In genomic region chr15:69893863-69894262, GRCh38 we compare ENCODE assay signal across 9 cellular contexts.
DNase-seq lines count a peak whose midpoint lies in the region; TF ChIP-seq lines count a peak whose summit lies in the region.
"Had no signal": no experiment of that assay in that cellular context is flagged by ENCODE, and none has a peak within 500 bp of the region (broad histone marks: within the 10 kb centered on the region; RNA-seq: fewer than 3 reads in every experiment).

No MANE protein-coding gene starts in this region.

- H2BK12ac ChIP-seq in trophoblast cell (ENCODE audit: low read length): no peak overlapping the region

- peaks cover 1% of the 10 kb centered on the region for H3K27me3 ChIP-seq in trophoblast cell (ENCODE audit: insufficient read depth, low read length)
- no peaks in the 10 kb centered on the region for H3K27me3 ChIP-seq in CD4-positive, alpha-beta memory T cell (ENCODE audit: insufficient read depth, low read length)
- no peaks in the 10 kb centered on the region for H3K27me3 ChIP-seq in vagina

- no peak overlapping the region for H3K14ac ChIP-seq in trophoblast cell (ENCODE audit: low read length)

- H3K27ac ChIP-seq in OCI-LY7 (ENCODE audit: low read depth, low read length, poor library complexity, severe bottlenecking) (no peak overlapping the region), trophoblast cell (ENCODE audit: low read depth, low read length) (no peak overlapping the region), vagina (no peak overlapping the region)
- no peak overlapping the region for H3K27ac ChIP-seq in CD4-positive, alpha-beta memory T cell (ENCODE audit: low read depth, low read length)
- H3K27ac ChIP-seq: VCaP had no signal

- H3K4me3 ChIP-seq in OCI-LY7 (ENCODE audit: low read depth, low read length, poor library complexity, severe bottlenecking) (no peak overlapping the region), trophoblast cell (ENCODE audit: low read depth, low read length) (no peak overlapping the region), vagina (no peak overlapping the region)
- H3K4me3 ChIP-seq in CD4-positive, alpha-beta memory T cell (ENCODE audit: low read length in 2 of 2): no peak overlapping the region

- WGBS in trophoblast cell (ENCODE audit: extremely low coverage, insufficient coverage, insufficient read length): no CpG with 5 or more reads among the region's 2 CpGs

- peaks cover 30% of the 10 kb centered on the region for H3K27me3 Mint-ChIP-seq in activated CD4-positive, alpha-beta memory T cell treated with anti-CD3 and anti-CD28 coated beads, Interleukin-2, amount 10 ng/mL, durations not matched to agents 7 days and 5 days
- peaks cover 8 to 28% of the 10 kb centered on the region in 2 donors for H3K27me3 Mint-ChIP-seq in CD4-positive, alpha-beta memory T cell

- H3K4ac ChIP-seq in trophoblast cell (ENCODE audit: low read depth, low read length): no peak overlapping the region

- CTCF ChIA-PET in OCI-LY7 (lab: Charles Lee; ENCODE audit: unreplicated experiment): interaction anchor here (0.6 kb wide), 2 partner anchors 88 to 246 kb away, joined by 3 to 7 read pairs; no protein-coding TSS in a partner anchor
- CTCF ChIA-PET in activated CD4-positive, alpha-beta memory T cell treated with anti-CD3 and anti-CD28 coated beads, Interleukin-2, amount 10 ng/mL, durations not matched to agents 7 days and 5 days (lab: Charles Lee): no interaction called here
- CTCF ChIA-PET in CD4-positive, alpha-beta memory T cell (lab: Charles Lee; ENCODE audit: partially characterized antibody): no interaction called here

- H3K9me3 ChIP-seq in OCI-LY7 (ENCODE audit: low read length) (peaks cover 7% of the 10 kb centered on the region; the same call in 1 of the 2 replicates), trophoblast cell (ENCODE audit: insufficient read depth, low read depth, low read length) (peaks cover 2% of the 10 kb centered on the region), vagina (no peaks in the 10 kb centered on the region)
- H3K9me3 ChIP-seq in CD4-positive, alpha-beta memory T cell (ENCODE audit: control insufficient read depth in 1 of 2, low read length in 2 of 2): no peaks in the 10 kb centered on the region

- peaks cover 3% of the 10 kb centered on the region for H3K4me1 Mint-ChIP-seq in activated CD4-positive, alpha-beta memory T cell treated with anti-CD3 and anti-CD28 coated beads, Interleukin-2, amount 10 ng/mL, durations not matched to agents 7 days and 5 days
- H3K4me1 Mint-ChIP-seq in CD4-positive, alpha-beta memory T cell: no peaks in the 10 kb centered on the region

- H2BK5ac ChIP-seq in trophoblast cell (ENCODE audit: low read depth, low read length, poor library complexity): no peak overlapping the region

- no peaks in the 10 kb centered on the region for H3K79me2 ChIP-seq in OCI-LY7 (ENCODE audit: insufficient read depth, low read depth, low read length)
- H3K79me2 ChIP-seq in trophoblast cell (ENCODE audit: control insufficient read depth, insufficient read depth, low read length, poor library complexity): no peaks in the 10 kb centered on the region

- H3K9ac ChIP-seq in trophoblast cell (ENCODE audit: low read length): no peak overlapping the region

- no peak for TF ChIP-seq CTCF in OCI-LY7 (conservative IDR thresholded peaks at IDR 0.05; ENCODE audit: low read length)
- no peak for TF ChIP-seq CTCF in vagina (IDR thresholded peaks at IDR 0.05)

- intact Hi-C loops in OCI-LY7 (cut with micrococcal nuclease; ENCODE audit: unreplicated experiment) (no loop called here), vagina (cut with DNase I) (no loop called here)
- intact Hi-C loops in CD4-positive, alpha-beta memory T cell (cut with micrococcal nuclease): no loop called here

- no peak overlapping the region for H3K18ac ChIP-seq in trophoblast cell (ENCODE audit: low read length)

- no peak overlapping the region for H3K23ac ChIP-seq in trophoblast cell (ENCODE audit: low read length)

- H3K4me1 ChIP-seq in OCI-LY7 (ENCODE audit: insufficient read depth, low read length, poor library complexity, severe bottlenecking) (peaks cover 10% of the 10 kb centered on the region), trophoblast cell (ENCODE audit: control insufficient read depth in 1 of 2, insufficient read depth in 2 of 2, low read length in 2 of 2) (peaks cover 8 to 14% of the 10 kb centered on the region in 2 experiments), vagina (no peaks in the 10 kb centered on the region)
- H3K4me1 ChIP-seq in CD4-positive, alpha-beta memory T cell (ENCODE audit: insufficient read depth, low read length): no peaks in the 10 kb centered on the region

- DNase-seq in DMS 273 (lab: John Stamatoyannopoulos, UW; ENCODE audit: unreplicated experiment) (peak; percentile 53), OCI-LY7 (ENCODE audit: low spot score) (no peak), foreskin melanocyte (peak; percentile 51), trophoblast cell (peak; percentile 10 to 45), erythroblast (lab: John Stamatoyannopoulos, UW) (no peak), vagina (ENCODE audit: extremely low spot score in 2 of 2) (no peak)
- DNase-seq in activated CD4-positive, alpha-beta memory T cell treated with anti-CD3 and anti-CD28 coated beads, Interleukin-2, amount 10 ng/mL, durations not matched to agents 7 days and 5 days: no peak
- DNase-seq in CD4-positive, alpha-beta memory T cell: no peak

- H4K20me1 ChIP-seq in OCI-LY7 (ENCODE audit: insufficient read depth, low read length): no peaks in the 10 kb centered on the region

- H3K27ac Mint-ChIP-seq in activated CD4-positive, alpha-beta memory T cell treated with anti-CD3 and anti-CD28 coated beads, Interleukin-2, amount 10 ng/mL, durations not matched to agents 7 days and 5 days: no peak overlapping the region
- H3K27ac Mint-ChIP-seq in CD4-positive, alpha-beta memory T cell: no peak overlapping the region

- no peaks in the 10 kb centered on the region for H3K9me2 ChIP-seq in OCI-LY7 (ENCODE audit: insufficient read depth, low read length)

- H2BK120ac ChIP-seq in trophoblast cell (ENCODE audit: insufficient read depth, low read length, poor library complexity): no peak overlapping the region

- TF ChIP-seq POLR2A in erythroblast (IDR thresholded peaks at IDR 0.05; ENCODE audit: low read length) (no peak), vagina (IDR thresholded peaks at IDR 0.05) (no peak)

- no peak overlapping the region for H3K4me3 Mint-ChIP-seq in activated CD4-positive, alpha-beta memory T cell treated with anti-CD3 and anti-CD28 coated beads, Interleukin-2, amount 10 ng/mL, durations not matched to agents 7 days and 5 days
- H3K4me3 Mint-ChIP-seq in CD4-positive, alpha-beta memory T cell: no peak overlapping the region

- H3K79me1 ChIP-seq in trophoblast cell (ENCODE audit: low read length): no peaks in the 10 kb centered on the region

- POLR2A ChIA-PET in OCI-LY7 (lab: Charles Lee): no interaction called here
- POLR2A ChIA-PET in activated CD4-positive, alpha-beta memory T cell treated with anti-CD3 and anti-CD28 coated beads, Interleukin-2, amount 10 ng/mL, durations not matched to agents 7 days and 5 days (lab: Charles Lee): no interaction called here
- POLR2A ChIA-PET in CD4-positive, alpha-beta memory T cell (lab: Charles Lee; ENCODE audit: partially characterized antibody): no interaction called here

- H2AFZ ChIP-seq in OCI-LY7 (ENCODE audit: low read length) (peak overlapping the region; percentile 49; the same call in 1 of the 2 replicates), trophoblast cell (ENCODE audit: insufficient read depth, low read length, poor library complexity) (no peak overlapping the region)

- H3K36me3 ChIP-seq in OCI-LY7 (ENCODE audit: insufficient read depth, low read length) (no peaks in the 10 kb centered on the region; the same call in 1 of the 2 replicates), trophoblast cell (ENCODE audit: control insufficient read depth in 1 of 2, insufficient read depth in 2 of 2, low read length in 2 of 2) (no peaks in the 10 kb centered on the region), vagina (no peaks in the 10 kb centered on the region)
- H3K36me3 ChIP-seq in CD4-positive, alpha-beta memory T cell (ENCODE audit: insufficient read depth, low read length): no peaks in the 10 kb centered on the region

- H3K4me2 ChIP-seq in OCI-LY7 (ENCODE audit: low read length): no peak overlapping the region
- no peak overlapping the region for H3K4me2 ChIP-seq in trophoblast cell (ENCODE audit: low read length)

- no peak overlapping the region for H4K12ac ChIP-seq in trophoblast cell (ENCODE audit: low read depth, low read length)

- H2AK5ac ChIP-seq in trophoblast cell (ENCODE audit: low read length): no peak overlapping the region

- no peaks in the 10 kb centered on the region for H3K9me3 Mint-ChIP-seq in activated CD4-positive, alpha-beta memory T cell treated with anti-CD3 and anti-CD28 coated beads, Interleukin-2, amount 10 ng/mL, durations not matched to agents 7 days and 5 days
- H3K9me3 Mint-ChIP-seq in CD4-positive, alpha-beta memory T cell: peaks cover 0 to 4% (median 0%) of the 10 kb centered on the region in 8 donors

- no peak overlapping the region for H4K8ac ChIP-seq in trophoblast cell (ENCODE audit: low read depth, low read length)

- BruUV-seq in OCI-LY7 (replicated peaks; lab: Mats Ljungman, UMichigan): no TSS peak

- H3K36me3 Mint-ChIP-seq in activated CD4-positive, alpha-beta memory T cell treated with anti-CD3 and anti-CD28 coated beads, Interleukin-2, amount 10 ng/mL, durations not matched to agents 7 days and 5 days (ENCODE audit: low read depth): no peaks in the 10 kb centered on the region
- no peaks in the 10 kb centered on the region for H3K36me3 Mint-ChIP-seq in CD4-positive, alpha-beta memory T cell

- H4K91ac ChIP-seq in trophoblast cell (ENCODE audit: low read depth, low read length): no peak overlapping the region

Comparison
In these comparisons a context has a peak if more than half of its experiments do, and no peak if none do; other contexts are left out.
1. DNase-seq: peak in DMS 273 (single experiment), foreskin melanocyte (single experiment) and trophoblast cell (2 of 2); none in OCI-LY7 (single experiment), activated CD4-positive, alpha-beta memory T cell treated with anti-CD3 and anti-CD28 coated beads, Interleukin-2, amount 10 ng/mL, durations not matched to agents 7 days and 5 days (single experiment), erythroblast (0 of 2), CD4-positive, alpha-beta memory T cell (0 of 5) and vagina (0 of 2).